26 cellular contexts compared by ENCODE assay signal in the genomic region with DNA sequence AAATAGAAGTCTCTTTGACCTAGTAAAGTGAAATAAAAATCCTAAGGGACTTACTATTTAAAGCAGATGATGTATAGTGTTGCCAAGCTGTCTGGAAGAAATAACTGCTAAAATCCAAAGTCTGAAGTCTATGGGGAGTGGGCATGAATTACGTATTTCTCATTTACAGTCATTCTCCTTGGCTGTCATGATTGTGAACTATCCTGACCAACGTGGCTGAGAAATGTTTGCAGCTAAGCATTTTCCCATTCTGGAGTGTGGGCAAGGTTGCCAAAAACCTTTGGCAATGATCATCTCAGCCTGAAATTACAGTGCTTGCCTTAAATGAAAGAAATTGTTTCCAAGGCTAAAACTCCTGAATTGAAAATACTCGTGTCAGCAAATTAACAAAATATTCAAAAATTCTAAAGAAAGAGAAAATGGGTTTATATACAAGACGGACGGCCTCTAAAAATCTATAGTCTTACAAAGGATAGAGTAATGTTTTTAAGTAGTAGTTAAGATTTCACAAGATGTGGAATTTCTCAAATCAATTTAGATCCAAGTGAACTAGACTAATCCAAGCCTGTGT.
DNase-seq lines count a peak whose midpoint lies in the region; ATAC-seq, FAIRE-seq and TF ChIP-seq lines count a peak whose summit lies in the region.
"Had no signal": no experiment of that assay in that cellular context is flagged by ENCODE, and none has a peak within 500 bp of the region (broad histone marks: within the 10 kb centered on the region; RNA-seq: fewer than 3 reads in every experiment).

No MANE protein-coding gene starts in this region.

- no peak overlapping the region for H3K27ac Mint-ChIP-seq in activated CD4-positive, alpha-beta memory T cell treated with anti-CD3 and anti-CD28 coated beads, Interleukin-2, amount 10 ng/mL, durations not matched to agents 7 days and 5 days
- H3K27ac Mint-ChIP-seq: activated CD8-positive, alpha-beta T cell treated with anti-CD3 and anti-CD28 coated beads for 36 hours; activated naive CD8-positive, alpha-beta T cell treated with anti-CD3 and anti-CD28 coated beads for 36 hours; CD14-positive monocyte; stimulated activated effector memory CD8-positive, alpha-beta T cell treated with anti-CD3 and anti-CD28 coated beads, Interleukin-12 subunit alpha, Interleukin-12 subunit beta, amount 100 ng/mL, for 72 hours had no signal

- H3K27ac ChIP-seq in right cardiac atrium (ENCODE audit: low read length): no peak overlapping the region
- H3K27ac ChIP-seq: gastroesophageal sphincter, lower lobe of right lung had no signal

- H3K4me3 ChIP-seq in right cardiac atrium (ENCODE audit: low read length): no peak overlapping the region
- H3K4me3 ChIP-seq in skeletal muscle cell (ENCODE audit: low read depth, low read length): no peak overlapping the region
- H3K4me3 ChIP-seq: gastroesophageal sphincter, lower lobe of right lung had no signal

- no peaks in the 10 kb centered on the region for H3K27me3 ChIP-seq in right cardiac atrium (ENCODE audit: control insufficient read depth, insufficient read depth)
- H3K27me3 ChIP-seq: gastroesophageal sphincter had no signal

- H3K27me3 Mint-ChIP-seq in activated CD4-positive, alpha-beta memory T cell treated with anti-CD3 and anti-CD28 coated beads, Interleukin-2, amount 10 ng/mL, durations not matched to agents 7 days and 5 days: no peaks in the 10 kb centered on the region
- H3K27me3 Mint-ChIP-seq: activated CD8-positive, alpha-beta T cell treated with anti-CD3 and anti-CD28 coated beads for 36 hours; activated naive CD8-positive, alpha-beta T cell treated with anti-CD3 and anti-CD28 coated beads for 36 hours had no signal

- peaks cover 4% of the 10 kb centered on the region for H3K4me1 Mint-ChIP-seq in activated CD4-positive, alpha-beta memory T cell treated with anti-CD3 and anti-CD28 coated beads, Interleukin-2, amount 10 ng/mL, durations not matched to agents 7 days and 5 days

- H3K4me3 Mint-ChIP-seq in activated CD4-positive, alpha-beta memory T cell treated with anti-CD3 and anti-CD28 coated beads, Interleukin-2, amount 10 ng/mL, durations not matched to agents 7 days and 5 days: no peak overlapping the region
- H3K4me3 Mint-ChIP-seq: activated CD8-positive, alpha-beta T cell treated with anti-CD3 and anti-CD28 coated beads for 36 hours; activated naive CD8-positive, alpha-beta T cell treated with anti-CD3 and anti-CD28 coated beads for 36 hours; CD14-positive monocyte; stimulated activated effector memory CD8-positive, alpha-beta T cell treated with anti-CD3 and anti-CD28 coated beads, Interleukin-12 subunit alpha, Interleukin-12 subunit beta, amount 100 ng/mL, for 72 hours had no signal

- no peak for TF ChIP-seq POLR2A in H54 (IDR thresholded peaks at IDR 0.05; ENCODE audit: low read depth, low read length)

- POLR2A ChIA-PET in activated CD4-positive, alpha-beta memory T cell treated with anti-CD3 and anti-CD28 coated beads, Interleukin-2, amount 10 ng/mL, durations not matched to agents 7 days and 5 days (lab: Charles Lee): no interaction called here

- H3K36me3 Mint-ChIP-seq in activated CD4-positive, alpha-beta memory T cell treated with anti-CD3 and anti-CD28 coated beads, Interleukin-2, amount 10 ng/mL, durations not matched to agents 7 days and 5 days (ENCODE audit: low read depth): peaks cover 60% of the 10 kb centered on the region

- DNase-seq in H54 (ENCODE audit: insufficient read length, low spot score) (no peak), cerebellar cortex (ENCODE audit: low spot score) (peak; percentile 77), right cardiac atrium (peak in 1 of 3 donors; percentile 43), skeletal muscle cell (ENCODE audit: low read depth) (peak; percentile 53), NCI-H774 (lab: John Stamatoyannopoulos, UW) (no peak), SKM-1 (lab: John Stamatoyannopoulos, UW; ENCODE audit: unreplicated experiment) (no peak)
- no peak for DNase-seq in activated CD4-positive, alpha-beta memory T cell treated with anti-CD3 and anti-CD28 coated beads, Interleukin-2, amount 10 ng/mL, durations not matched to agents 7 days and 5 days
- DNase-seq: activated CD8-positive, alpha-beta T cell treated with anti-CD3 and anti-CD28 coated beads for 36 hours; activated naive CD8-positive, alpha-beta T cell treated with anti-CD3 and anti-CD28 coated beads for 36 hours; effector memory CD4-positive, alpha-beta T cell; erythroblast; KG1; lower lobe of right lung; NCI-H1436; NCI-H2107; NCI-H510A; stimulated activated CD4-positive, alpha-beta T cell treated with anti-CD3 and anti-CD28 coated beads, Interleukin-2, amount 100 ng/mL, for 48 hours; T-helper 1 cell had no signal

- ATAC-seq in right cardiac atrium: peak; percentile 23 to 55
- ATAC-seq: activated CD4-positive, CD25-positive, alpha-beta regulatory T cell treated with anti-CD3 and anti-CD28 coated beads, Interleukin-2, amount 50 U/mL, for 24 hours; activated CD8-positive, alpha-beta T cell treated with anti-CD3 and anti-CD28 coated beads for 36 hours; gastroesophageal sphincter; lower lobe of right lung; Panc1; stimulated activated effector memory CD8-positive, alpha-beta T cell treated with anti-CD3 and anti-CD28 coated beads, Interleukin-12 subunit alpha, Interleukin-12 subunit beta, amount 100 ng/mL, for 72 hours had no signal

- FAIRE-seq in H54 (lab: Jason Lieb, UNC): peak; percentile 62
- FAIRE-seq: astrocyte, D721Med, TTC549 had no signal

- intact Hi-C loops in right cardiac atrium (cut with DNase I): no loop called here

- 51% methylated on average over 5 of the region's 5 CpGs for WGBS in right cardiac atrium

- H3K9me3 Mint-ChIP-seq in activated CD4-positive, alpha-beta memory T cell treated with anti-CD3 and anti-CD28 coated beads, Interleukin-2, amount 10 ng/mL, durations not matched to agents 7 days and 5 days: peaks cover 2% of the 10 kb centered on the region

- CTCF ChIA-PET in activated CD4-positive, alpha-beta memory T cell treated with anti-CD3 and anti-CD28 coated beads, Interleukin-2, amount 10 ng/mL, durations not matched to agents 7 days and 5 days (lab: Charles Lee): no interaction called here

- no peaks in the 10 kb centered on the region for H3K9me3 ChIP-seq in right cardiac atrium (ENCODE audit: control insufficient read depth, low read length)

- no peaks in the 10 kb centered on the region for H3K4me1 ChIP-seq in right cardiac atrium (ENCODE audit: control insufficient read depth, insufficient read depth, low read length)
- H3K4me1 ChIP-seq: lower lobe of right lung had no signal

Comparison
In these comparisons a context has a peak if more than half of its experiments do, and no peak if none do; other contexts are left out.
1. DNase-seq: peak in cerebellar cortex (single experiment) and skeletal muscle cell (single experiment); none in H54 (single experiment), NCI-H774 (single experiment), SKM-1 (single experiment) and activated CD4-positive, alpha-beta memory T cell treated with anti-CD3 and anti-CD28 coated beads, Interleukin-2, amount 10 ng/mL, durations not matched to agents 7 days and 5 days (single experiment).